ENCODE assay signal across 21 cellular contexts in genomic region chr3:84265768-84266167, GRCh38.
DNase-seq lines count a peak whose midpoint lies in the region; ATAC-seq, FAIRE-seq and TF ChIP-seq lines count a peak whose summit lies in the region.
"Had no signal": no experiment of that assay in that cellular context is flagged by ENCODE, and none has a peak within 500 bp of the region (broad histone marks: within the 10 kb centered on the region; RNA-seq: fewer than 3 reads in every experiment).

No MANE protein-coding gene starts in this region.

- ATAC-seq in psoas muscle, result no peak
- ATAC-seq: CD8-positive, alpha-beta T cell had no signal

- peak overlapping the region; percentile 9 for H3K27ac Mint-ChIP-seq in nephron progenitor cell
- H3K27ac Mint-ChIP-seq: B cell; CD8-positive, alpha-beta T cell had no signal

- H3K36me3 Mint-ChIP-seq in nephron progenitor cell (ENCODE audit: low read depth), result no peaks in the 10 kb centered on the region
- H3K36me3 Mint-ChIP-seq: CD4-positive, CD25-positive, alpha-beta regulatory T cell; CD8-positive, alpha-beta T cell had no signal

- no peak overlapping the region for H3K4me2 ChIP-seq in SU-DHL-6 (ENCODE audit: low read depth, low read length, poor library complexity, severe bottlenecking)
- H3K4me2 ChIP-seq: BLaER1 had no signal

- no peaks in the 10 kb centered on the region for H3K4me1 Mint-ChIP-seq in nephron progenitor cell
- H3K4me1 Mint-ChIP-seq: B cell; CD4-positive, CD25-positive, alpha-beta regulatory T cell had no signal

- no peaks in the 10 kb centered on the region for H3K79me2 ChIP-seq in SU-DHL-6 (ENCODE audit: insufficient read depth, low read length)

- no peaks in the 10 kb centered on the region for H4K20me1 ChIP-seq in SU-DHL-6 (ENCODE audit: low read depth, low read length)
- H4K20me1 ChIP-seq: BLaER1 had no signal

- intact Hi-C loops in kidney (cut with DNase I) (no loop called here), psoas muscle (cut with DNase I) (no loop called here)

- no peak overlapping the region for H3K27ac ChIP-seq in SU-DHL-6 (ENCODE audit: low read depth, low read length)
- H3K27ac ChIP-seq in kidney (ENCODE audit: low read depth in 2 of 2, low read length in 2 of 2), result no peak overlapping the region
- H3K27ac ChIP-seq in psoas muscle, result no peak overlapping the region
- H3K27ac ChIP-seq: BLaER1, C4-2B had no signal

- H3K9ac ChIP-seq in SU-DHL-6 (ENCODE audit: low read length) (no peak overlapping the region), kidney (ENCODE audit: low read length in 2 of 2) (no peak overlapping the region)
- H3K9ac ChIP-seq: BLaER1 had no signal

- H3K4me1 ChIP-seq in kidney (ENCODE audit: control insufficient read depth in 1 of 2, insufficient read depth in 1 of 2, low read depth in 1 of 2, low read length in 2 of 2) (no peaks in the 10 kb centered on the region), psoas muscle (no peaks in the 10 kb centered on the region)
- H3K4me1 ChIP-seq: BLaER1, Caco-2 had no signal

- H3K9me3 Mint-ChIP-seq in nephron progenitor cell, result no peaks in the 10 kb centered on the region

- H3K4me3 ChIP-seq in SU-DHL-6 (ENCODE audit: insufficient read depth, low read length, poor library complexity, severe bottlenecking) (no peak overlapping the region), kidney (ENCODE audit: low read length in 2 of 2) (no peak overlapping the region), psoas muscle (no peak overlapping the region)
- H3K4me3 ChIP-seq: BLaER1 had no signal

- H2AFZ ChIP-seq in SU-DHL-6 (ENCODE audit: low read depth, low read length, severe bottlenecking), result peak overlapping the region; percentile 14

- DNase-seq in NCI-H460 (ENCODE audit: extremely low read depth, low read depth) (peak; percentile 56), nephron progenitor cell (no peak), SHP77 treated with DMSO at 0.1 percent for 48 hours (lab: John Stamatoyannopoulos, UW) (no peak), kidney (no peak), psoas muscle (no peak)
- DNase-seq: Caco-2; CD4-positive, CD25-positive, alpha-beta regulatory T cell; CD8-positive, alpha-beta T cell; DMS153; DND-41; GOT3; H7; HCEC 1CT had no signal

- H3K27me3 Mint-ChIP-seq in nephron progenitor cell (ENCODE audit: low read depth, poor library complexity), result no peaks in the 10 kb centered on the region
- H3K27me3 Mint-ChIP-seq: B cell; CD4-positive, CD25-positive, alpha-beta regulatory T cell had no signal

- FAIRE-seq in kidney (lab: Jason Lieb, UNC), result no peak
- FAIRE-seq: A204.1, G401.6, GM12892, GM19239 had no signal

- TF ChIP-seq CTCF in SU-DHL-6 (IDR thresholded peaks at IDR 0.05; ENCODE audit: insufficient read depth, low read length, poor library complexity, severe bottlenecking), result no peak
- TF ChIP-seq CTCF in nephron progenitor cell (IDR thresholded peaks at IDR 0.05), result no peak
- TF ChIP-seq CTCF in kidney (IDR thresholded peaks at IDR 0.05; ENCODE audit: borderline replicate concordance, extremely low read depth, insufficient read depth), result no peak
- no peak for TF ChIP-seq CTCF in psoas muscle (IDR thresholded peaks at IDR 0.05)

- H3K9me3 ChIP-seq in SU-DHL-6 (ENCODE audit: insufficient read depth, low read length) (no peaks in the 10 kb centered on the region), kidney (ENCODE audit: control insufficient read depth in 1 of 2, low read length in 2 of 2) (no peaks in the 10 kb centered on the region), psoas muscle (no peaks in the 10 kb centered on the region)
- H3K9me3 ChIP-seq: BLaER1, Caco-2 had no signal

- H3K9me2 ChIP-seq in SU-DHL-6 (replicated peaks; ENCODE audit: insufficient read depth, low read length), result no peaks in the 10 kb centered on the region

- H3K4me3 Mint-ChIP-seq in nephron progenitor cell, result no peak overlapping the region
- H3K4me3 Mint-ChIP-seq: B cell; CD4-positive, CD25-positive, alpha-beta regulatory T cell; CD8-positive, alpha-beta T cell had no signal

- H3K36me3 ChIP-seq in SU-DHL-6 (ENCODE audit: low read length), result no peaks in the 10 kb centered on the region
- H3K36me3 ChIP-seq in kidney (ENCODE audit: control insufficient read depth in 1 of 2, insufficient read depth in 2 of 2, low read length in 2 of 2), result no peaks in the 10 kb centered on the region
- H3K36me3 ChIP-seq in psoas muscle (ENCODE audit: insufficient read depth in 1 of 2, low read depth in 1 of 2), result no peaks in the 10 kb centered on the region
- H3K36me3 ChIP-seq: BLaER1 had no signal

- H3F3A ChIP-seq in SU-DHL-6 (ENCODE audit: insufficient read depth), result no peaks in the 10 kb centered on the region

- whole genome bisulfite sequencing in psoas muscle, 3 donors, result 62 to 67% (median 66%) methylated on average over 4 of the region's 4 CpGs

- H3K27me3 ChIP-seq in SU-DHL-6 (ENCODE audit: low read length) (no peaks in the 10 kb centered on the region), psoas muscle (ENCODE audit: insufficient read depth in 3 of 3, low read length in 2 of 3) (no peaks in the 10 kb centered on the region)
- H3K27me3 ChIP-seq: BLaER1 had no signal
